Comparison of ENCODE assay signal across 15 cellular contexts in genomic region chr10:75195035-75195763, GRCh38. TPM values are rescaled to one million over a fixed set of nuclear protein-coding genes. Genes with fewer than 3 reads are reported as not detected.
DNase-seq lines count a peak whose midpoint lies in the region; ATAC-seq and TF ChIP-seq lines count a peak whose summit lies in the region.
"Had no signal": no experiment of that assay in that cellular context is flagged by ENCODE, and none has a peak within 500 bp of the region (broad histone marks: within the 10 kb centered on the region; RNA-seq: fewer than 3 reads in every experiment).

No MANE protein-coding gene starts in this region.

- H3K9me3 ChIP-seq in breast epithelium (no peaks in the 10 kb centered on the region), upper lobe of right lung (no peaks in the 10 kb centered on the region)
- H3K9me3 ChIP-seq: testis had no signal

- no peak for TF ChIP-seq CTCF in MCF 10A (IDR thresholded peaks at IDR 0.05; ENCODE audit: unreplicated experiment)
- no peak for TF ChIP-seq CTCF in breast epithelium (IDR thresholded peaks at IDR 0.05)
- no peak for TF ChIP-seq CTCF in upper lobe of right lung (IDR thresholded peaks at IDR 0.05)

- H3K4me1 ChIP-seq in breast epithelium (no peaks in the 10 kb centered on the region), upper lobe of right lung (peaks cover 14% of the 10 kb centered on the region)

- no peak overlapping the region for H3K4me3 Mint-ChIP-seq in MCF 10A (ENCODE audit: unreplicated experiment)
- H3K4me3 Mint-ChIP-seq: activated T-helper 17 cell treated with anti-CD3 and anti-CD28 coated beads, Interleukin-2, amount 50 U/mL, for 72 hours; natural killer cell treated with Interleukin-12 subunit alpha and Interleukin-12 subunit beta and Interleukin-15 and Interleukin-18, amount 100 ng/mL, for 72 hours had no signal

- POLR2A ChIA-PET in MCF 10A (lab: Yijun Ruan, JAX) = interaction anchor here (0.5 to 13.6 kb wide), 6 partner anchors 12 to 1045 kb away, joined by 3 to 315 read pairs (median 3); partner anchors contain the start of genes ADK, AP3M1 and VDAC2

- no peaks in the 10 kb centered on the region for H3K27me3 Mint-ChIP-seq in MCF 10A (ENCODE audit: insufficient read depth, unreplicated experiment)
- H3K27me3 Mint-ChIP-seq: activated T-helper 17 cell treated with anti-CD3 and anti-CD28 coated beads, Interleukin-2, amount 50 U/mL, for 72 hours; natural killer cell treated with Interleukin-12 subunit alpha and Interleukin-12 subunit beta and Interleukin-15 and Interleukin-18, amount 100 ng/mL, for 72 hours had no signal

- H3K27me3 ChIP-seq in breast epithelium (no peaks in the 10 kb centered on the region), upper lobe of right lung (no peaks in the 10 kb centered on the region)
- H3K27me3 ChIP-seq: testis had no signal

- H3K4me3 ChIP-seq in breast epithelium (no peak overlapping the region), upper lobe of right lung (no peak overlapping the region)
- H3K4me3 ChIP-seq: testis had no signal

- TF ChIP-seq POLR2A in breast epithelium (IDR thresholded peaks at IDR 0.05) = no peak

- H3K36me3 ChIP-seq in breast epithelium = no peaks in the 10 kb centered on the region
- H3K36me3 ChIP-seq in upper lobe of right lung = no peaks in the 10 kb centered on the region

- CTCF ChIA-PET in MCF 10A (lab: Yijun Ruan, JAX) = interaction anchor here (0.8 to 3.2 kb wide), 5 partner anchors 13 to 51 kb away, joined by 3 to 12 read pairs (median 3); partner anchors contain the start of gene VDAC2

- no peaks in the 10 kb centered on the region for H3K9me3 Mint-ChIP-seq in MCF 10A (ENCODE audit: unreplicated experiment)
- H3K9me3 Mint-ChIP-seq: activated T-helper 17 cell treated with anti-CD3 and anti-CD28 coated beads, Interleukin-2, amount 50 U/mL, for 72 hours; natural killer cell treated with Interleukin-12 subunit alpha and Interleukin-12 subunit beta and Interleukin-15 and Interleukin-18, amount 100 ng/mL, for 72 hours had no signal

- H3K27ac Mint-ChIP-seq in MCF 10A (ENCODE audit: low read depth, unreplicated experiment) = peak overlapping the region; percentile 66
- H3K27ac Mint-ChIP-seq: activated T-helper 17 cell treated with anti-CD3 and anti-CD28 coated beads, Interleukin-2, amount 50 U/mL, for 72 hours; natural killer cell treated with Interleukin-12 subunit alpha and Interleukin-12 subunit beta and Interleukin-15 and Interleukin-18, amount 100 ng/mL, for 72 hours had no signal

- no peak overlapping the region for H3K27ac ChIP-seq in breast epithelium
- peak overlapping the region; percentile 62 for H3K27ac ChIP-seq in angular gyrus (ENCODE audit: low read depth, low read length)
- no peak overlapping the region for H3K27ac ChIP-seq in upper lobe of right lung
- H3K27ac ChIP-seq: testis had no signal

- no TSS peak for BruUV-seq in MCF 10A (replicated peaks; lab: Mats Ljungman, UMichigan)

- no peaks in the 10 kb centered on the region for H3K36me3 Mint-ChIP-seq in MCF 10A (ENCODE audit: insufficient read depth, unreplicated experiment)
- H3K36me3 Mint-ChIP-seq: natural killer cell treated with Interleukin-12 subunit alpha and Interleukin-12 subunit beta and Interleukin-15 and Interleukin-18, amount 100 ng/mL, for 72 hours had no signal

- intact Hi-C loops in MCF 10A (cut with micrococcal nuclease) (no loop called here), breast epithelium (cut with DNase I; ENCODE audit: low total_unique reads) (no loop called here), upper lobe of right lung (cut with DNase I) (no loop called here)

- DNase-seq in MCF 10A (ENCODE audit: unreplicated experiment) (no peak), breast epithelium (ENCODE audit: low spot score in 2 of 2) (no peak), foreskin melanocyte (peak; percentile 93), upper lobe of right lung (no peak), NCI-H748 (lab: John Stamatoyannopoulos, UW; ENCODE audit: unreplicated experiment) (no peak), NCI-H526 treated with DMSO at 0.1 percent for 48 hours (lab: John Stamatoyannopoulos, UW) (no peak)
- DNase-seq in stimulated activated CD4-positive, alpha-beta T cell treated with anti-CD3 and anti-CD28 coated beads, Interleukin-15, amount 100 ng/mL, for 24 hours = no peak
- DNase-seq: 8988T, left colon, OCI-M1, T-helper 2 cell, testis had no signal

- ATAC-seq in upper lobe of right lung = no peak
- ATAC-seq: activated T-helper 17 cell treated with anti-CD3 and anti-CD28 coated beads, Interleukin-2, amount 50 U/mL, for 72 hours; left colon; natural killer cell treated with Interleukin-12 subunit alpha and Interleukin-12 subunit beta and Interleukin-15 and Interleukin-18, amount 100 ng/mL, for 72 hours had no signal

- peaks cover 40% of the 10 kb centered on the region for H3K4me1 Mint-ChIP-seq in MCF 10A (ENCODE audit: insufficient read depth, unreplicated experiment)

RNA-seq across cellular contexts. Expression of gene VDAC2, which starts 15.4 kb away (rescaled TPM):
- total RNA-seq in MCF 10A (2022) (303 and 310 TPM in 2 replicates), breast epithelium (100 to 1,000 TPM in 1 of 3 donors, 10 to 100 TPM in 2; 86.2 to 127 (median 91.6) TPM), upper lobe of right lung (119 TPM)

RNA-seq across cellular contexts. Expression of gene COMTD1, which starts 40.6 kb away (rescaled TPM):
- 18.3 and 34.3 TPM in 2 replicates for total RNA-seq in MCF 10A (2022)
- total RNA-seq in breast epithelium = 10 to 100 TPM; 21.0 to 28.5 (median 21.7) TPM
- 21.8 TPM for total RNA-seq in upper lobe of right lung
